19 cellular contexts compared by ENCODE assay signal in the genomic region with DNA sequence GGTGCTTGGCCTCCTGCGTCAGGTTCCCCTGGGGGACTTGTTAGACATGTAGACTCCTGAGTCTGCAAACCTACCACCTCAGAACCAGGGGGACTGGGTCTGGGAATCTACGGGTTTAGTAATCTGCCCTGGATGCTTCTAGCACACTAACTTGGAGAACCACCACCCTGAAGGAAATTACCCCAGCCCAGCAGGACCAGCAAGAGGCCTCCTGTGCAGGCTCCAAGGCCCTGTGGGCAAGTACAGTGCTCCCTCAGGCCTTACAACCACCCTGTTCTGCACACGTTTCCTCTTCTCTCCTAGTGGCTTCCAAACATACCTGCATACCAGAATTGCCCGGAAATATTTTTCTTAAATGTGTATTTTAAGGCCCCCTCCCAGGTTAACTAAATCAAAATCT.
DNase-seq lines count a peak whose midpoint lies in the region; ATAC-seq and TF ChIP-seq lines count a peak whose summit lies in the region.
"Had no signal": no experiment of that assay in that cellular context is flagged by ENCODE, and none has a peak within 500 bp of the region (broad histone marks: within the 10 kb centered on the region; RNA-seq: fewer than 3 reads in every experiment).

No MANE protein-coding gene starts in this region.

- DNase-seq in activated CD8-positive, alpha-beta T cell treated with anti-CD3 and anti-CD28 coated beads, Interleukin-2, amount 10 ng/mL, durations not matched to agents 7 days and 5 days: no peak
- DNase-seq in activated CD8-positive, alpha-beta T cell treated with anti-CD3 and anti-CD28 coated beads for 36 hours: no peak
- no peak for DNase-seq in CD4-positive, CD25-positive, alpha-beta regulatory T cell
- DNase-seq in H9 (no peak), neuronal stem cell (ENCODE audit: low spot score) (no peak), ecto neural progenitor cell (ENCODE audit: low spot score) (no peak), NCI-H1417 treated with DMSO at 0.1 percent for 48 hours (lab: John Stamatoyannopoulos, UW) (no peak)
- DNase-seq in stimulated activated CD4-positive, alpha-beta T cell treated with anti-CD3 and anti-CD28 coated beads, Interleukin-2, amount 100 ng/mL, for 24 hours: no peak
- DNase-seq: CD4-positive, alpha-beta T cell; CD8-positive, alpha-beta memory T cell; DMS 273 treated with DMSO at 0.1 percent for 48 hours; DMS79; GF-D8; GOT3 had no signal

- TF ChIP-seq CTCF in activated CD8-positive, alpha-beta T cell treated with anti-CD3 and anti-CD28 coated beads for 36 hours (IDR thresholded peaks at IDR 0.05): no peak
- TF ChIP-seq CTCF in H9 (conservative IDR thresholded peaks at IDR 0.05): no peak

- CTCF ChIA-PET in activated CD8-positive, alpha-beta T cell treated with anti-CD3 and anti-CD28 coated beads, Interleukin-2, amount 10 ng/mL, durations not matched to agents 7 days and 5 days (lab: Charles Lee): interaction anchor here (0.7 kb wide), 1 partner anchor 11 kb away, joined by 3 read pairs; no protein-coding TSS in a partner anchor
- CTCF ChIA-PET in activated CD8-positive, alpha-beta T cell treated with anti-CD3 and anti-CD28 coated beads for 36 hours (lab: Charles Lee): interaction anchor here (0.7 kb wide), 1 partner anchor 11 kb away, joined by 3 read pairs; no protein-coding TSS in a partner anchor

- peaks cover 67% of the 10 kb centered on the region for H3K4me1 Mint-ChIP-seq in activated CD8-positive, alpha-beta T cell treated with anti-CD3 and anti-CD28 coated beads, Interleukin-2, amount 10 ng/mL, durations not matched to agents 7 days and 5 days (ENCODE audit: low read depth)
- peaks cover 46% of the 10 kb centered on the region for H3K4me1 Mint-ChIP-seq in activated CD8-positive, alpha-beta T cell treated with anti-CD3 and anti-CD28 coated beads for 36 hours (ENCODE audit: low read depth)
- peaks cover 22 to 80% (median 49%) of the 10 kb centered on the region in 4 donors for H3K4me1 Mint-ChIP-seq in CD4-positive, CD25-positive, alpha-beta regulatory T cell
- peaks cover 38% of the 10 kb centered on the region in 2 experiments for H3K4me1 Mint-ChIP-seq in H9
- H3K4me1 Mint-ChIP-seq: B cell had no signal

- H3K27me3 Mint-ChIP-seq in activated CD8-positive, alpha-beta T cell treated with anti-CD3 and anti-CD28 coated beads, Interleukin-2, amount 10 ng/mL, durations not matched to agents 7 days and 5 days (ENCODE audit: low read depth): no peaks in the 10 kb centered on the region
- H3K27me3 Mint-ChIP-seq in activated CD8-positive, alpha-beta T cell treated with anti-CD3 and anti-CD28 coated beads for 36 hours: no peaks in the 10 kb centered on the region
- no peaks in the 10 kb centered on the region for H3K27me3 Mint-ChIP-seq in CD4-positive, CD25-positive, alpha-beta regulatory T cell
- no peaks in the 10 kb centered on the region for H3K27me3 Mint-ChIP-seq in H9 (ENCODE audit: low read depth)
- H3K27me3 Mint-ChIP-seq: CD4-positive, alpha-beta T cell; CD8-positive, alpha-beta memory T cell had no signal

- no peak overlapping the region for H3K23ac ChIP-seq in H9 (ENCODE audit: insufficient read length, low read depth, low read length)
- no peak overlapping the region for H3K23ac ChIP-seq in neuronal stem cell (ENCODE audit: low read depth, low read length, poor library complexity)

- H3K36me3 Mint-ChIP-seq in activated CD8-positive, alpha-beta T cell treated with anti-CD3 and anti-CD28 coated beads, Interleukin-2, amount 10 ng/mL, durations not matched to agents 7 days and 5 days (ENCODE audit: low read depth): peaks cover 12% of the 10 kb centered on the region
- H3K36me3 Mint-ChIP-seq in activated CD8-positive, alpha-beta T cell treated with anti-CD3 and anti-CD28 coated beads for 36 hours (ENCODE audit: low read depth): no peaks in the 10 kb centered on the region
- H3K36me3 Mint-ChIP-seq in CD4-positive, CD25-positive, alpha-beta regulatory T cell: no peaks in the 10 kb centered on the region
- no peaks in the 10 kb centered on the region; a peak in 1 of 7 replicates for H3K36me3 Mint-ChIP-seq in H9 (ENCODE audit: insufficient read depth in 1 of 3, low read depth in 3 of 3)

- H3K14ac ChIP-seq in H9 (ENCODE audit: insufficient read depth, low read length) (peak overlapping the region; percentile 10; the same call in 1 of the 2 replicates), neuronal stem cell (ENCODE audit: low read length) (no peak overlapping the region)

- H2BK5ac ChIP-seq in H9 (ENCODE audit: insufficient read length, low read length) (no peak overlapping the region), neuronal stem cell (ENCODE audit: low read length) (no peak overlapping the region)

- no peak overlapping the region for H3K4me3 Mint-ChIP-seq in activated CD8-positive, alpha-beta T cell treated with anti-CD3 and anti-CD28 coated beads, Interleukin-2, amount 10 ng/mL, durations not matched to agents 7 days and 5 days
- H3K4me3 Mint-ChIP-seq in activated CD8-positive, alpha-beta T cell treated with anti-CD3 and anti-CD28 coated beads for 36 hours: no peak overlapping the region
- H3K4me3 Mint-ChIP-seq in CD4-positive, CD25-positive, alpha-beta regulatory T cell: no peak overlapping the region
- no peak overlapping the region for H3K4me3 Mint-ChIP-seq in H9
- H3K4me3 Mint-ChIP-seq: B cell; CD4-positive, alpha-beta T cell; CD8-positive, alpha-beta memory T cell had no signal

- H3K4me1 ChIP-seq in CD4-positive, CD25-positive, alpha-beta regulatory T cell (ENCODE audit: control insufficient read depth, insufficient read depth, low read length, poor library complexity, severe bottlenecking): peaks cover 31% of the 10 kb centered on the region
- H3K4me1 ChIP-seq in H9 (ENCODE audit: insufficient read depth, low read length) (no peaks in the 10 kb centered on the region; the same call in 1 of the 2 replicates), neuronal stem cell (ENCODE audit: control insufficient read depth in 2 of 2, insufficient read depth in 1 of 2, low read depth in 1 of 2, low read length in 2 of 2) (peaks cover 0 to 14% of the 10 kb centered on the region in 2 donors)
- H3K4me1 ChIP-seq: BLaER1 had no signal

- no peaks in the 10 kb centered on the region for H3K79me2 ChIP-seq in H9 (ENCODE audit: insufficient read depth, low read length)

- no peak overlapping the region for H3K27ac ChIP-seq in CD4-positive, CD25-positive, alpha-beta regulatory T cell (ENCODE audit: insufficient read depth, low read length, poor library complexity, severe bottlenecking)
- H3K27ac ChIP-seq in H9 (ENCODE audit: insufficient read length, low read depth, low read length): no peak overlapping the region
- H3K27ac ChIP-seq in neuronal stem cell (replicated peaks; ENCODE audit: low read length): no peak overlapping the region
- H3K27ac ChIP-seq: 22Rv1, BLaER1, C4-2B had no signal

- H3K9me3 Mint-ChIP-seq in activated CD8-positive, alpha-beta T cell treated with anti-CD3 and anti-CD28 coated beads, Interleukin-2, amount 10 ng/mL, durations not matched to agents 7 days and 5 days (ENCODE audit: insufficient read depth): no peaks in the 10 kb centered on the region
- H3K9me3 Mint-ChIP-seq in activated CD8-positive, alpha-beta T cell treated with anti-CD3 and anti-CD28 coated beads for 36 hours: no peaks in the 10 kb centered on the region
- peaks cover 0 to 2% (median 0%) of the 10 kb centered on the region in 7 donors for H3K9me3 Mint-ChIP-seq in CD4-positive, CD25-positive, alpha-beta regulatory T cell
- no peaks in the 10 kb centered on the region for H3K9me3 Mint-ChIP-seq in H9
- H3K9me3 Mint-ChIP-seq: CD4-positive, alpha-beta T cell had no signal

- no peak for ATAC-seq in activated CD8-positive, alpha-beta T cell treated with anti-CD3 and anti-CD28 coated beads, Interleukin-2, amount 10 ng/mL, durations not matched to agents 7 days and 5 days
- no peak for ATAC-seq in activated CD8-positive, alpha-beta T cell treated with anti-CD3 and anti-CD28 coated beads for 36 hours
- ATAC-seq in CD4-positive, CD25-positive, alpha-beta regulatory T cell (ENCODE audit: low read depth in 2 of 2): no peak
- ATAC-seq: HCT116 had no signal

- H3K9ac ChIP-seq in H9 (ENCODE audit: extremely low read depth, insufficient read length, low read length) (no peak overlapping the region), neuronal stem cell (ENCODE audit: low read depth, low read length, poor library complexity) (no peak overlapping the region)
- H3K9ac ChIP-seq: BLaER1 had no signal

- no peak overlapping the region for H3K56ac ChIP-seq in H9 (ENCODE audit: insufficient read length, low read depth, low read length)

- H2AK5ac ChIP-seq in H9 (ENCODE audit: insufficient read length, low read length) (no peak overlapping the region), neuronal stem cell (ENCODE audit: low read depth, low read length) (no peak overlapping the region)

- no peak overlapping the region for H2AFZ ChIP-seq in H9 (ENCODE audit: low read length)
- H2AFZ ChIP-seq in neuronal stem cell (ENCODE audit: low read length): no peak overlapping the region

- no peak overlapping the region for H2BK120ac ChIP-seq in H9 (ENCODE audit: low read depth, low read length, poor library complexity, severe bottlenecking)
- no peak overlapping the region for H2BK120ac ChIP-seq in neuronal stem cell (ENCODE audit: low read depth, low read length)

- H4K91ac ChIP-seq in H9 (ENCODE audit: insufficient read length, low read depth, low read length): no peak overlapping the region
- no peak overlapping the region for H4K91ac ChIP-seq in neuronal stem cell (ENCODE audit: low read depth, low read length, poor library complexity)

- intact Hi-C loops in activated CD8-positive, alpha-beta T cell treated with anti-CD3 and anti-CD28 coated beads for 36 hours (cut with micrococcal nuclease): no loop called here

- H3K9me3 ChIP-seq in CD4-positive, CD25-positive, alpha-beta regulatory T cell (ENCODE audit: control insufficient read depth in 2 of 2, low read length in 2 of 2): no peaks in the 10 kb centered on the region
- H3K9me3 ChIP-seq in H9 (ENCODE audit: control insufficient read depth, low read depth, low read length) (no peaks in the 10 kb centered on the region), neuronal stem cell (replicated peaks in 1 of 2; ENCODE audit: control insufficient read depth in 2 of 2, insufficient read depth in 1 of 2, low read depth in 1 of 2, low read length in 2 of 2) (no peaks in the 10 kb centered on the region)
- H3K9me3 ChIP-seq: BLaER1 had no signal

- no CpG with 5 or more reads among the region's 4 CpGs for WGBS in H9 (ENCODE audit: extremely low coverage, insufficient read length, low lambda C conversion rate)
- WGBS in neuronal stem cell (ENCODE audit: extremely low coverage in 2 of 2, insufficient read length in 2 of 2, insufficient replicate concordance in 1 of 2), 2 donors: no CpG with 5 or more reads among the region's 4 CpGs

- no peak overlapping the region for H4K8ac ChIP-seq in H9 (replicated peaks; ENCODE audit: insufficient read length, low read depth, low read length)
- no peak overlapping the region for H4K8ac ChIP-seq in neuronal stem cell (ENCODE audit: low read depth, low read length)

- H3T11ph ChIP-seq in H9 (ENCODE audit: low read length): no peak overlapping the region

- no peak overlapping the region for H2BK20ac ChIP-seq in H9 (ENCODE audit: low read depth, low read length, poor library complexity, severe bottlenecking)

- peak overlapping the region; percentile 31 for H3K27ac Mint-ChIP-seq in activated CD8-positive, alpha-beta T cell treated with anti-CD3 and anti-CD28 coated beads, Interleukin-2, amount 10 ng/mL, durations not matched to agents 7 days and 5 days
- H3K27ac Mint-ChIP-seq in activated CD8-positive, alpha-beta T cell treated with anti-CD3 and anti-CD28 coated beads for 36 hours: no peak overlapping the region
- peak overlapping the region in 2 of 3 donors; percentile 3 to 55 for H3K27ac Mint-ChIP-seq in CD4-positive, CD25-positive, alpha-beta regulatory T cell
- no peak overlapping the region for H3K27ac Mint-ChIP-seq in H9
- H3K27ac Mint-ChIP-seq: B cell; CD4-positive, alpha-beta T cell had no signal

- no peaks in the 10 kb centered on the region for H3K79me1 ChIP-seq in H9 (ENCODE audit: insufficient read depth, low read depth, low read length, poor library complexity, severe bottlenecking)
- no peaks in the 10 kb centered on the region for H3K79me1 ChIP-seq in neuronal stem cell (ENCODE audit: low read depth, low read length)

- no peak overlapping the region for H2BK15ac ChIP-seq in H9 (ENCODE audit: low read depth, low read length)
- H2BK15ac ChIP-seq in neuronal stem cell (ENCODE audit: low read length): no peak overlapping the region

- no peak overlapping the region for H3K18ac ChIP-seq in H9 (ENCODE audit: insufficient read length, low read depth, low read length)
- no peak overlapping the region for H3K18ac ChIP-seq in neuronal stem cell (ENCODE audit: low read length)

- POLR2A ChIA-PET in activated CD8-positive, alpha-beta T cell treated with anti-CD3 and anti-CD28 coated beads, Interleukin-2, amount 10 ng/mL, durations not matched to agents 7 days and 5 days (lab: Charles Lee): no interaction called here
- POLR2A ChIA-PET in activated CD8-positive, alpha-beta T cell treated with anti-CD3 and anti-CD28 coated beads for 36 hours (lab: Charles Lee): no interaction called here

- no peak overlapping the region for H3K4me3 ChIP-seq in CD4-positive, CD25-positive, alpha-beta regulatory T cell (ENCODE audit: low read depth, low read length)
- no peak overlapping the region for H3K4me3 ChIP-seq in neuronal stem cell (ENCODE audit: low read length in 2 of 2)
- H3K4me3 ChIP-seq: BLaER1 had no signal

- H3K27me3 ChIP-seq in CD4-positive, CD25-positive, alpha-beta regulatory T cell (ENCODE audit: control insufficient read depth, insufficient read depth, low read length): no peaks in the 10 kb centered on the region
- no peaks in the 10 kb centered on the region for H3K27me3 ChIP-seq in H9 (ENCODE audit: insufficient read depth, low read length)
- H3K27me3 ChIP-seq in neuronal stem cell (ENCODE audit: control insufficient read depth in 3 of 3, insufficient read depth in 3 of 3, low read depth in 1 of 3, low read length in 3 of 3): no peaks in the 10 kb centered on the region
- H3K27me3 ChIP-seq: BLaER1 had no signal

- H2BK12ac ChIP-seq in H9 (ENCODE audit: insufficient read length, low read depth, low read length) (no peak overlapping the region), neuronal stem cell (ENCODE audit: low read length) (peak overlapping the region; percentile 25)

- H3K36me3 ChIP-seq in CD4-positive, CD25-positive, alpha-beta regulatory T cell (ENCODE audit: control insufficient read depth, insufficient read depth, low read length): no peaks in the 10 kb centered on the region
- H3K36me3 ChIP-seq in neuronal stem cell (replicated peaks in 1 of 2; ENCODE audit: control insufficient read depth in 2 of 2, insufficient read depth in 2 of 2, low read length in 2 of 2): no peaks in the 10 kb centered on the region
- H3K36me3 ChIP-seq: BLaER1 had no signal

- no peak overlapping the region for H3K4ac ChIP-seq in H9 (ENCODE audit: low read depth, low read length)
- H3K4ac ChIP-seq in neuronal stem cell (ENCODE audit: low read length): no peak overlapping the region

- no peak overlapping the region for H4K5ac ChIP-seq in H9 (ENCODE audit: insufficient read length, low read depth, low read length)

- H4K20me1 ChIP-seq in H9 (ENCODE audit: control insufficient read depth, insufficient read depth, insufficient read length): peaks cover 3% of the 10 kb centered on the region
- H4K20me1 ChIP-seq: BLaER1 had no signal

- H3K23me2 ChIP-seq in H9 (ENCODE audit: insufficient read length, low read depth, low read length, poor library complexity, severe bottlenecking): no peaks in the 10 kb centered on the region

- H3K4me2 ChIP-seq in H9 (ENCODE audit: insufficient read depth, insufficient read length, low read length) (no peak overlapping the region), neuronal stem cell (ENCODE audit: insufficient read depth, low read length, poor library complexity, severe bottlenecking) (no peak overlapping the region)
- H3K4me2 ChIP-seq: BLaER1 had no signal

Comparison
In these comparisons a context has a peak if more than half of its experiments do, and no peak if none do; other contexts are left out.
1. H3K27ac Mint-ChIP-seq: peak in activated CD8-positive, alpha-beta T cell treated with anti-CD3 and anti-CD28 coated beads, Interleukin-2, amount 10 ng/mL, durations not matched to agents 7 days and 5 days (single experiment) and CD4-positive, CD25-positive, alpha-beta regulatory T cell (2 of 3); none in activated CD8-positive, alpha-beta T cell treated with anti-CD3 and anti-CD28 coated beads for 36 hours (single experiment) and H9 (0 of 3).